8 cellular contexts compared by ENCODE assay signal in the genomic region with DNA sequence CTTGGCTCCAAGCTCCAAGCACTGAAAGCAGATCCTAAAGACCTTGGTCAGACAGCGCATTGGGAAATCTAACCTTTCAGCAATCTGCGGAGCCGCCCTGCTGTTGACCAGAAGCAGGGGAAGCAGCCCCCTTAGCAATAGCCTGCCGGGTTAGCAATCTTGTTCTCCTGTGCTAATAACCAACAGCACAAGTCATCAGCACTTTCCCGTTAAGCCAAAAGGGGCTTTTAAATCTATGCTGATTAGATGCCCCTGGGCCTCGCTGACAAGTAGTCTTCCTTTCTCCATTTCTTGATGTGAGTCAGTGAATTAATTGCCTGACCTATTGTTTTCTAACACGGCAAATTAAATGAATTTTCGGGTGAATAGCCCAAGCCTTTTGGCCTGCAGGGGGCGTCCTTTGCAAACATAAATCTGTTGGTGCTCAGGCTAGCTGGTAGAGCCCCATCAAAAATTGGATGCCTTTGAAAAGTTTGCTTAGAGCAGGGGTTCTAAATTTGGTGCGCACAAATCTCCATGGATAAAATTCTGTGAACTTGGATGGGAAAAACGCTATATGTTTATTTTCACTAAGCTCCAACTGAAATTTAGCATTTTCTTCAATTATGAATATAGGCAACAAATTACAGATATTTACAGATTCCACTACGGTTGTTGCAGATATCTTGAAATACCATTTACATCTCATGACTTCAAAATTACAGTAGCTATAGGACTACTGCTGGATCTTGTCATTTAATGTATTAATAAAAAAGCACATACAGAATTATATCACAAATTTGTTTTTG. TPM values are rescaled to one million over a fixed set of nuclear protein-coding genes. Genes with fewer than 3 reads are reported as not detected.
A peak's percentile ranks its signal among the peaks of the same experiment; 100 is the strongest.
DNase-seq lines count a peak whose midpoint lies in the region; ATAC-seq lines count a peak whose summit lies in the region.

No MANE protein-coding gene starts in this region.

- ATAC-seq in HG02571 (IDR thresholded peaks at IDR 0.05; ENCODE audit: unreplicated experiment) (peak; percentile 54), memory B cell (ENCODE audit: low read depth) (peak; percentile 66), GM19035 (IDR thresholded peaks at IDR 0.05; ENCODE audit: unreplicated experiment) (no peak)

- H3K9me3 Mint-ChIP-seq in memory B cell, result peaks cover 4% of the 10 kb centered on the region

- no peak overlapping the region for H3K4me3 Mint-ChIP-seq in memory B cell

- peak; percentile 68 for DNase-seq in Daoy (ENCODE audit: low read depth)
- DNase-seq in NCI-H69 (lab: John Stamatoyannopoulos, UW), result peak; percentile 71
- DNase-seq in activated CD4-positive, alpha-beta T cell treated with anti-CD3 and anti-CD28 coated beads, Interleukin-2, amount 50 U/mL, for 4 hours, result peak; percentile 83 to 88
- DNase-seq in effector CD8-positive, alpha-beta T cell (lab: John Stamatoyannopoulos, UW), result peak; percentile 75
- DNase-seq in memory B cell (ENCODE audit: low spot score in 2 of 2), result peak; percentile 68 to 84
- DNase-seq in stimulated activated CD8-positive, alpha-beta memory T cell treated with anti-CD3 and anti-CD28 coated beads, Interleukin-12 subunit alpha, Interleukin-12 subunit beta, amount 100 ng/mL, for 1 hour (ENCODE audit: low read depth), result peak; percentile 79

- peaks cover 1% of the 10 kb centered on the region for H3K27me3 Mint-ChIP-seq in memory B cell

- H3K36me3 Mint-ChIP-seq in memory B cell, result peaks cover 3% of the 10 kb centered on the region

- H3K27ac Mint-ChIP-seq in memory B cell, result no peak overlapping the region

- H3K4me1 Mint-ChIP-seq in memory B cell, result peaks cover 2% of the 10 kb centered on the region

RNA-seq across cellular contexts. Expression of gene MAIP1, which starts 24.7 kb away (rescaled TPM):
- 21.5 and 29.4 TPM in 2 replicates for total RNA-seq in Daoy (2014; rRNA removed; shearing (Covaris generic))

RNA-seq across cellular contexts. Expression of gene TYW5, which starts 24.7 kb away (rescaled TPM):
- 6.0 and 7.3 TPM in 2 replicates for total RNA-seq in Daoy (2014; rRNA removed; shearing (Covaris generic))
